ENCODE assay signal across 20 cellular contexts in the genomic region with DNA sequence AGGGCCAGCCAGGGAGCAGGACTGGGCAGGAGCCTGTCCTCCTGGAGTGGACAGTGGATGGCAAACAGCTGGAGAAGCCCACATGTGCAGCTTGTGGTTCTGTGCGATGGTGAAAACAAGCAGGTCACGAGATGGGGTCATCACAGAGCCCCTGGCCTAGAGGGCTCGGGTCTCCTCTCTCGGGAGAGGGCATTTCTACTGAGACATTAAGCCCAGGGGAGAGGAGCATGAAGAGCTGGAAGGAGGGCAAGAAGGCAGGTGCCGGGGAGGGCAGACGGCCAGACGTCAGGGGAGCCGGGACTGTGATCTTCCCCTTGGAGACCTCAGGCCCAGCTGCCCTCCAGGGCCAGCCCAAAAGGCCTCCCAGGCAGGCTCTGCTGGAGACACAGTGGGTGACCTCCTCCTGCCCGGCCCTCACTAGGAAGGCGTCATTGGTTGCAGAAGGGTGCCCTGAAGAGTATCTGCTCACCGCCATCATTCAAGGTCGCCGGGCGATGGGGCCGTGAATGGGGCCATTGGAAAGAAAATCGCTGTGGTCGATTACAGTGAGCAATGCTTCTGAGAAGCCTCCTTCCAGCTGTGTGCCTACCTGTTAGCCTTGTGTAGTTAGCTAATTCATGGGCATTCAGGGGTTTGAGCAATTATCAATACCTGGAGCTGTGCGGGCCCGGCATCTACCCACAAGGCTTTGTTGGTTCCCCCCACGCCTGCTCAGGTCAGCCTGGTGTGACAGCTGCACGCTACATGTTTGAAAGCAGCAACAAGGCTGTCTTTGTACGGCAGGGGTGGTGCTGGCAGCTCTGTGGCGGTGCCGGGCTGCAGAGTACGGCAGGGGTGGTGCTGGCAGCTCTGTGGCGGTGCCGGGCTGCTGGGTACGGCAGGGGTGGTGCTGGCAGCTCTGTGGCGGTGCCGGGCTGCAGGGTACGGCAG.
DNase-seq lines count a peak whose midpoint lies in the region; ATAC-seq and TF ChIP-seq lines count a peak whose summit lies in the region.
"Had no signal": no experiment of that assay in that cellular context is flagged by ENCODE, and none has a peak within 500 bp of the region (broad histone marks: within the 10 kb centered on the region; RNA-seq: fewer than 3 reads in every experiment).

No MANE protein-coding gene starts in this region.

- H3K18ac ChIP-seq in trophoblast cell (ENCODE audit: low read length) (no peak overlapping the region), mesenchymal stem cell (ENCODE audit: low read depth in 1 of 2, low read length in 2 of 2) (no peak overlapping the region)

- no peaks in the 10 kb centered on the region for H3K9me2 ChIP-seq in Karpas-422 (replicated peaks; ENCODE audit: insufficient read depth, low read length)

- no peak overlapping the region for H4K8ac ChIP-seq in trophoblast cell (ENCODE audit: low read depth, low read length)
- H4K8ac ChIP-seq in mesenchymal stem cell (ENCODE audit: low read length), result no peak overlapping the region

- no peak for TF ChIP-seq CTCF in lower lobe of right lung (IDR thresholded peaks at IDR 0.05)

- H3K9me3 ChIP-seq in BLaER1 treated with 17β-estradiol and CSF1 and Interleukin-3, amounts not matched to agents 10 nM and 100 nM (replicated peaks in 1 of 11), result peaks cover 11 to 25% (median 20%) of the 10 kb centered on the region in 11 experiments; a peak in 21 of 22 replicates
- peaks cover 8% of the 10 kb centered on the region for H3K9me3 ChIP-seq in lower lobe of right lung
- H3K9me3 ChIP-seq in Karpas-422 (ENCODE audit: low read length), result peaks cover under 1% of the 10 kb centered on the region
- peaks cover 49% of the 10 kb centered on the region for H3K9me3 ChIP-seq in trophoblast cell (ENCODE audit: insufficient read depth, low read depth, low read length)
- peaks cover 7% of the 10 kb centered on the region for H3K9me3 ChIP-seq in mesenchymal stem cell (ENCODE audit: control insufficient read depth, low read length)
- H3K9me3 ChIP-seq: ascending aorta, uterus had no signal

- no peak overlapping the region for H2AK5ac ChIP-seq in trophoblast cell (ENCODE audit: low read length)
- H2AK5ac ChIP-seq in mesenchymal stem cell (ENCODE audit: low read length, severe bottlenecking), result no peak overlapping the region

- H3K14ac ChIP-seq in trophoblast cell (ENCODE audit: low read length), result no peak overlapping the region
- H3K14ac ChIP-seq in mesenchymal stem cell (ENCODE audit: low read length in 2 of 2), result no peak overlapping the region

- H3K79me1 ChIP-seq in trophoblast cell (ENCODE audit: low read length) (no peaks in the 10 kb centered on the region), mesenchymal stem cell (replicated peaks; ENCODE audit: low read length, poor library complexity, severe bottlenecking) (no peaks in the 10 kb centered on the region)

- H3K23ac ChIP-seq in trophoblast cell (ENCODE audit: low read length) (no peak overlapping the region), mesenchymal stem cell (ENCODE audit: low read length in 2 of 2) (no peak overlapping the region)

- H2AFZ ChIP-seq in Karpas-422 (ENCODE audit: low read length) (no peak overlapping the region), trophoblast cell (ENCODE audit: insufficient read depth, low read length, poor library complexity) (no peak overlapping the region), mesenchymal stem cell (ENCODE audit: low read depth, low read length) (no peak overlapping the region)

- H3K4ac ChIP-seq in trophoblast cell (ENCODE audit: low read depth, low read length), result no peak overlapping the region
- H3K4ac ChIP-seq in mesenchymal stem cell (ENCODE audit: low read depth in 1 of 2, low read length in 2 of 2), result no peak overlapping the region

- peaks cover 0 to 11% (median 0%) of the 10 kb centered on the region in 11 experiments; a peak in 2 of 22 replicates for H4K20me1 ChIP-seq in BLaER1 treated with 17β-estradiol and CSF1 and Interleukin-3, amounts not matched to agents 10 nM and 100 nM
- no peaks in the 10 kb centered on the region for H4K20me1 ChIP-seq in Karpas-422 (ENCODE audit: insufficient read depth, low read depth, low read length)

- H2BK120ac ChIP-seq in trophoblast cell (ENCODE audit: insufficient read depth, low read length, poor library complexity) (no peak overlapping the region), mesenchymal stem cell (ENCODE audit: low read depth, low read length) (no peak overlapping the region)

- H4K91ac ChIP-seq in trophoblast cell (ENCODE audit: low read depth, low read length) (no peak overlapping the region), mesenchymal stem cell (ENCODE audit: low read length) (no peak overlapping the region)

- H3K4me1 ChIP-seq in BLaER1 treated with 17β-estradiol and CSF1 and Interleukin-3, amounts not matched to agents 10 nM and 100 nM, result peaks cover 34 to 69% (median 55%) of the 10 kb centered on the region in 10 experiments
- H3K4me1 ChIP-seq in lower lobe of right lung (no peaks in the 10 kb centered on the region), Karpas-422 (ENCODE audit: low read length) (peaks cover 13% of the 10 kb centered on the region), trophoblast cell (ENCODE audit: control insufficient read depth in 1 of 2, insufficient read depth in 2 of 2, low read length in 2 of 2) (no peaks in the 10 kb centered on the region), mesenchymal stem cell (ENCODE audit: control insufficient read depth, insufficient read depth, low read depth, low read length) (no peaks in the 10 kb centered on the region)
- H3K4me1 ChIP-seq: gastroesophageal sphincter, uterus had no signal

- H3K36me3 ChIP-seq in BLaER1 treated with 17β-estradiol and CSF1 and Interleukin-3, amounts not matched to agents 10 nM and 100 nM, result no peaks in the 10 kb centered on the region
- no peaks in the 10 kb centered on the region for H3K36me3 ChIP-seq in lower lobe of right lung
- no peaks in the 10 kb centered on the region for H3K36me3 ChIP-seq in Karpas-422 (ENCODE audit: insufficient read depth, low read length)
- H3K36me3 ChIP-seq in trophoblast cell (ENCODE audit: control insufficient read depth in 1 of 2, insufficient read depth in 2 of 2, low read length in 2 of 2), result no peaks in the 10 kb centered on the region
- H3K36me3 ChIP-seq in mesenchymal stem cell (ENCODE audit: control insufficient read depth in 1 of 2, insufficient read depth in 2 of 2, low read depth in 1 of 2, low read length in 2 of 2), result no peaks in the 10 kb centered on the region
- H3K36me3 ChIP-seq: ascending aorta, cardiac muscle cell, gastroesophageal sphincter, uterus had no signal

- H2BK15ac ChIP-seq in mesenchymal stem cell (ENCODE audit: low read depth, poor library complexity, severe bottlenecking), result no peak overlapping the region

- no peak for ATAC-seq in lower lobe of right lung
- ATAC-seq: gastroesophageal sphincter had no signal

- H2BK5ac ChIP-seq in trophoblast cell (ENCODE audit: low read depth, low read length, poor library complexity) (no peak overlapping the region), mesenchymal stem cell (ENCODE audit: low read depth, low read length, poor library complexity, severe bottlenecking) (no peak overlapping the region)

- intact Hi-C loops in lower lobe of right lung (cut with DNase I), result no loop called here

- H2BK12ac ChIP-seq in trophoblast cell (ENCODE audit: low read length) (no peak overlapping the region), mesenchymal stem cell (ENCODE audit: low read length in 2 of 2) (no peak overlapping the region)

- peak in 32 of 61 donors; percentile 8 to 74 (median 30) for DNase-seq in caudate nucleus (lab: John Stamatoyannopoulos, UW)
- DNase-seq in lower lobe of right lung, result peak; percentile 30
- DNase-seq in putamen (ENCODE audit: low spot score), result peak; percentile 26
- no peak for DNase-seq in Karpas-422
- no peak for DNase-seq in trophoblast cell
- no peak for DNase-seq in SKM-1 treated with dmso at 0.1 percent for 144 hours (lab: John Stamatoyannopoulos, UW; ENCODE audit: unreplicated experiment)
- no peak for DNase-seq in mesenchymal stem cell
- DNase-seq: activated CD4-positive, alpha-beta T cell treated with anti-CD3 and anti-CD28 coated beads, Interleukin-2, amount 50 U/mL, for 4 hours; islet precursor cell; KG1; MM.1S; NCI-H82; stimulated activated CD4-positive, alpha-beta T cell treated with anti-CD3 and anti-CD28 coated beads, Interleukin-12 subunit alpha, Interleukin-12 subunit beta, amount 100 ng/mL, for 4 hours; stimulated activated CD4-positive, alpha-beta T cell treated with anti-CD3 and anti-CD28 coated beads, Interleukin-4, amount 100 ng/mL, for 1 hour; uterus had no signal

- H3K4me2 ChIP-seq in BLaER1 treated with 17β-estradiol and CSF1 and Interleukin-3, amounts not matched to agents 10 nM and 100 nM, result peak overlapping the region; percentile 62 to 83 (median 73)
- no peak overlapping the region for H3K4me2 ChIP-seq in Karpas-422 (ENCODE audit: low read depth, low read length, poor library complexity, severe bottlenecking)
- no peak overlapping the region for H3K4me2 ChIP-seq in trophoblast cell (ENCODE audit: low read length)
- H3K4me2 ChIP-seq in mesenchymal stem cell (ENCODE audit: low read length, poor library complexity, severe bottlenecking), result no peak overlapping the region

- no peak overlapping the region for H4K12ac ChIP-seq in trophoblast cell (ENCODE audit: low read depth, low read length)

- H3K4me3 ChIP-seq in BLaER1 treated with 17β-estradiol and CSF1 and Interleukin-3, amounts not matched to agents 10 nM and 100 nM, result no peak overlapping the region
- no peak overlapping the region for H3K4me3 ChIP-seq in lower lobe of right lung
- no peak overlapping the region for H3K4me3 ChIP-seq in Karpas-422 (ENCODE audit: low read length)
- H3K4me3 ChIP-seq in trophoblast cell (ENCODE audit: low read depth, low read length), result no peak overlapping the region
- no peak overlapping the region for H3K4me3 ChIP-seq in mesenchymal stem cell (ENCODE audit: insufficient read depth in 1 of 2, low read depth in 1 of 2, low read length in 2 of 2)
- H3K4me3 ChIP-seq: cardiac muscle cell, gastroesophageal sphincter, uterus had no signal

- H3K27ac ChIP-seq in BLaER1 treated with 17β-estradiol and CSF1 and Interleukin-3, amounts not matched to agents 10 nM and 100 nM, result no peak overlapping the region
- H3K27ac ChIP-seq in caudate nucleus (ENCODE audit: low read depth, low read length) (peak overlapping the region; percentile 37), lower lobe of right lung (no peak overlapping the region), Karpas-422 (ENCODE audit: low read length) (no peak overlapping the region), trophoblast cell (ENCODE audit: low read depth, low read length) (no peak overlapping the region), mesenchymal stem cell (ENCODE audit: low read length, poor library complexity, severe bottlenecking) (no peak overlapping the region)
- H3K27ac ChIP-seq: C4-2B, cardiac muscle cell, gastroesophageal sphincter, uterus had no signal

- H3K9ac ChIP-seq in BLaER1 treated with 17β-estradiol and CSF1 and Interleukin-3, amounts not matched to agents 10 nM and 100 nM, result peak overlapping the region in 2 of 11 experiments; percentile 3 to 9; a peak in 2 of 22 replicates
- H3K9ac ChIP-seq in Karpas-422 (ENCODE audit: low read length) (no peak overlapping the region), trophoblast cell (ENCODE audit: low read length) (no peak overlapping the region), mesenchymal stem cell (ENCODE audit: low read length) (no peak overlapping the region)

- H3K79me2 ChIP-seq in Karpas-422 (ENCODE audit: low read length) (no peaks in the 10 kb centered on the region), trophoblast cell (ENCODE audit: control insufficient read depth, insufficient read depth, low read length, poor library complexity) (no peaks in the 10 kb centered on the region)

- no CpG with 5 or more reads among the region's 31 CpGs for WGBS in trophoblast cell (ENCODE audit: extremely low coverage, insufficient coverage, insufficient read length)
- 84% methylated on average over 26 of the region's 31 CpGs for WGBS in mesenchymal stem cell

- peaks cover 14 to 36% (median 28%) of the 10 kb centered on the region in 11 experiments for H3K27me3 ChIP-seq in BLaER1 treated with 17β-estradiol and CSF1 and Interleukin-3, amounts not matched to agents 10 nM and 100 nM
- H3K27me3 ChIP-seq in lower lobe of right lung (ENCODE audit: low read depth) (peaks cover 46% of the 10 kb centered on the region), Karpas-422 (ENCODE audit: low read length) (no peaks in the 10 kb centered on the region), trophoblast cell (ENCODE audit: insufficient read depth, low read length) (no peaks in the 10 kb centered on the region), mesenchymal stem cell (ENCODE audit: control insufficient read depth in 1 of 2, insufficient read depth in 1 of 2, low read length in 2 of 2) (peaks cover 0 to 3% of the 10 kb centered on the region in 2 experiments)
- H3K27me3 ChIP-seq: ascending aorta, cardiac muscle cell, uterus had no signal

Comparison
In these comparisons a context has a peak if more than half of its experiments do, and no peak if none do; other contexts are left out.
1. H3K4me2 ChIP-seq: peak in BLaER1 treated with 17β-estradiol and CSF1 and Interleukin-3, amounts not matched to agents 10 nM and 100 nM (11 of 11); none in Karpas-422 (single experiment), trophoblast cell (single experiment) and mesenchymal stem cell (single experiment).
2. DNase-seq: peak in caudate nucleus (32 of 61), lower lobe of right lung (single experiment) and putamen (single experiment); none in Karpas-422 (single experiment), trophoblast cell (0 of 2), SKM-1 treated with dmso at 0.1 percent for 144 hours (single experiment) and mesenchymal stem cell (single experiment).